In the genomic region with DNA sequence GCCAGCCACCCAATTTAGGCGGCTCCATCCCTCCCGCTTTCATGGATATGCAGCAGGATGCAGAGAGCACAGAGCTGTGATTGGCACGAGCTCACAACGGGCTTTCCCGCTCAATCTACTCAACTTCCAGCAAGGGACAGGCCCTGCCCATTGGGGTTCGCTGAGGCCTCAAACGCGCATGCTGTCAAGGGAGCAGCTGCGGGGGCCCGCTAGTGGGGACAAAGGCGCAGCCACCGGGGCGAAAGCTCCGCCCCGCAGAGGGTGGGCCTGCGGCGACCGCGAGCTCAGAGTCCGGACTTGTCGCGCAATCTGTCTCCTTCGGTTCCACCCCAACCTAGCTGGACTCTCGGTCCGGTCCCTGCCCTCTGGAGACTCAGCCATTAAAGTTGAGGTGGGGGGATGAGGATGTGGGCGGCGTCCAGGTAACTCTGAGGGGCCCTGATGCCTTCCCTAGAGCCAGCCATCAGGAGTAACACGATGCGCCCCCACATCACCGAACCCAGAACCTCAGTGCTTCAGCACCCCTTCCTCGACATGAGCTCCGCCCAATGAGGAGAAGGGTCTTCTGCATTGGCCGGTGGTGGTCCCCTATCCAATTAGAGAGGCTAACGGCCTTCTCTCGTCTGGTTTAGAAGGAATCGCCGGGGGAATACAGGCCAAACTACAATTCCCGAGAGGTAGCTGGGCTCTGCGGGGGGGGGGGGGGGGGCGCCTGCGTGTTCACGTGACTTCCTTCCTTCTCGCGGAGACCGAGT, we compare ENCODE assay signal across 8 cellular contexts. TPM values are rescaled to one million over a fixed set of nuclear protein-coding genes. Genes with fewer than 3 reads are reported as not detected.
DNase-seq lines count a peak whose midpoint lies in the region; ATAC-seq and TF ChIP-seq lines count a peak whose summit lies in the region.

No MANE protein-coding gene starts in this region.

- peak overlapping the region; percentile 86 for H3K4me3 Mint-ChIP-seq in activated B cell treated with CpG ODN at 0.5 μM for 24 hours

- peak overlapping the region; percentile 100 for H3K27ac ChIP-seq in caudate nucleus (ENCODE audit: low read depth, low read length)

- peak overlapping the region; percentile 92 for H3K27ac Mint-ChIP-seq in activated B cell treated with CpG ODN at 0.5 μM for 24 hours

- peaks cover 19% of the 10 kb centered on the region for H3K36me3 Mint-ChIP-seq in activated B cell treated with CpG ODN at 0.5 μM for 24 hours (ENCODE audit: low read depth)

- no peaks in the 10 kb centered on the region for H3K27me3 Mint-ChIP-seq in activated B cell treated with CpG ODN at 0.5 μM for 24 hours

- intact Hi-C loops in activated B cell treated with CpG ODN at 0.5 μM for 24 hours (cut with micrococcal nuclease): loop anchor here (1.0 to 10.0 kb wide), 9 partner anchors 9 to 1480 kb away; partner anchors contain the start of genes FHOD1, NFAT5, PSKH1 and THAP11

- TF ChIP-seq CTCF in activated B cell treated with CpG ODN at 0.5 μM for 24 hours (IDR thresholded peaks at IDR 0.05): no peak

- no peaks in the 10 kb centered on the region for H3K9me3 Mint-ChIP-seq in activated B cell treated with CpG ODN at 0.5 μM for 24 hours

- CTCF ChIA-PET in activated B cell treated with CpG ODN at 0.5 μM for 24 hours (lab: Charles Lee): interaction anchor here (1.0 to 3.8 kb wide), 8 partner anchors 9 to 268 kb away, joined by 4 to 54 read pairs (median 6); no protein-coding TSS in a partner anchor

- H3K4me1 Mint-ChIP-seq in activated B cell treated with CpG ODN at 0.5 μM for 24 hours: peaks cover 77% of the 10 kb centered on the region

- ATAC-seq in GM18517 (IDR thresholded peaks at IDR 0.05; ENCODE audit: unreplicated experiment) (peak; percentile 57), HG02973 (IDR thresholded peaks at IDR 0.05; ENCODE audit: unreplicated experiment) (peak; percentile 51), activated B cell treated with CpG ODN at 0.5 μM for 24 hours (ENCODE audit: low read depth) (peak; percentile 72)

- POLR2A ChIA-PET in activated B cell treated with CpG ODN at 0.5 μM for 24 hours (lab: Charles Lee): interaction anchor here (0.5 to 6.1 kb wide), 50 partner anchors 8 to 1055 kb away, joined by 3 to 211 read pairs (median 4); partner anchors contain the start of genes ACD, ATP6V0D1, CENPT and CTCF

- DNase-seq in NCI-H2107 (lab: John Stamatoyannopoulos, UW): peak; percentile 92
- peak; percentile 89 for DNase-seq in activated B cell treated with CpG ODN at 0.5 μM for 24 hours
- DNase-seq in caudate nucleus (lab: John Stamatoyannopoulos, UW): peak; percentile 56 to 97 (median 89)
- peak; percentile 56 for DNase-seq in iris pigment epithelial cell (ENCODE audit: low read depth)
- DNase-seq in stimulated activated CD4-positive, alpha-beta T cell treated with anti-CD3 and anti-CD28 coated beads, Interleukin-12 subunit alpha, Interleukin-12 subunit beta, amount 100 ng/mL, for 4 hours: peak; percentile 80
- no peak for DNase-seq in NCI-H446 treated with DMSO at 0.1 percent for 48 hours (lab: John Stamatoyannopoulos, UW)

RNA-seq across cellular contexts. Expression of gene NFATC3, which starts 0.5 kb away (rescaled TPM):
- total RNA-seq in activated B cell treated with CpG ODN at 0.5 μM for 24 hours: 64.8 and 72.0 TPM in 2 replicates
